ENCODE assay signal across 17 cellular contexts in genomic region chr16:59463776-59464175, GRCh38.
"Had no signal": no experiment of that assay in that cellular context is flagged by ENCODE, and none has a peak within 500 bp of the region (broad histone marks: within the 10 kb centered on the region; RNA-seq: fewer than 3 reads in every experiment).

No MANE protein-coding gene starts in this region.

- H3K36me3 Mint-ChIP-seq: activated naive CD4-positive, alpha-beta T cell treated with anti-CD3 and anti-CD28 coated beads, Interleukin-2, amount 50 U/mL, for 72 hours; naive B cell had no signal

- H3K4me1 ChIP-seq: adrenal gland, prostate gland, right atrium auricular region, suprapubic skin, transverse colon, uterus had no signal

- H3K4me1 Mint-ChIP-seq: naive B cell, neural crest cell had no signal

- H3K27me3 ChIP-seq: adrenal gland, right atrium auricular region, suprapubic skin, transverse colon, uterus had no signal

- H3K4me3 ChIP-seq: adrenal gland, mucosa of descending colon, prostate gland, right atrium auricular region, suprapubic skin, transverse colon, uterus had no signal

- H3K9me3 ChIP-seq: adrenal gland, prostate gland, right atrium auricular region, suprapubic skin, transverse colon, uterus had no signal

- H3K4me3 Mint-ChIP-seq: activated T-cell treated with anti-CD3 and anti-CD28 coated beads, Interleukin-2, amount 50 U/mL, for 72 hours; naive B cell; neural crest cell had no signal

- ATAC-seq: activated T-cell treated with anti-CD3 and anti-CD28 coated beads, Interleukin-2, amount 50 U/mL, for 72 hours; mucosa of descending colon; stimulated activated naive CD8-positive, alpha-beta T cell treated with anti-CD3 and anti-CD28 coated beads, Interleukin-15, Interleukin-2, amounts not matched to agents 100 U/mL and 50 U/mL, for 24 hours had no signal

- H3K36me3 ChIP-seq: adrenal gland, prostate gland, right atrium auricular region, suprapubic skin, transverse colon, uterus had no signal

- H3K27ac ChIP-seq: adrenal gland, prostate gland, right atrium auricular region, suprapubic skin, transverse colon, uterus had no signal

- H3K27ac Mint-ChIP-seq: activated T-cell treated with anti-CD3 and anti-CD28 coated beads, Interleukin-2, amount 50 U/mL, for 72 hours; naive B cell had no signal

- DNase-seq: activated CD4-positive, alpha-beta T cell treated with anti-CD3 and anti-CD28 coated beads, Interleukin-2, amount 50 U/mL, for 4 hours; activated gamma-delta T cell treated with Interleukin-2 at 50 U/mL for 16 hours; activated T-cell treated with anti-CD3 and anti-CD28 coated beads, Interleukin-2, amount 50 U/mL, for 72 hours; adrenal gland; mesenchymal stem cell; mucosa of descending colon; naive B cell; stimulated activated CD4-positive, alpha-beta T cell treated with anti-CD3 and anti-CD28 coated beads, Interleukin-2, amount 100 ng/mL, for 24 hours; stimulated activated naive CD8-positive, alpha-beta T cell treated with anti-CD3 and anti-CD28 coated beads, Interleukin-15, Interleukin-2, amounts not matched to agents 100 U/mL and 50 U/mL, for 24 hours; transverse colon; uterus had no signal

- FAIRE-seq: TTC549 had no signal

- H3K27me3 Mint-ChIP-seq: naive B cell had no signal
